20 cellular contexts compared by ENCODE assay signal in the genomic region with DNA sequence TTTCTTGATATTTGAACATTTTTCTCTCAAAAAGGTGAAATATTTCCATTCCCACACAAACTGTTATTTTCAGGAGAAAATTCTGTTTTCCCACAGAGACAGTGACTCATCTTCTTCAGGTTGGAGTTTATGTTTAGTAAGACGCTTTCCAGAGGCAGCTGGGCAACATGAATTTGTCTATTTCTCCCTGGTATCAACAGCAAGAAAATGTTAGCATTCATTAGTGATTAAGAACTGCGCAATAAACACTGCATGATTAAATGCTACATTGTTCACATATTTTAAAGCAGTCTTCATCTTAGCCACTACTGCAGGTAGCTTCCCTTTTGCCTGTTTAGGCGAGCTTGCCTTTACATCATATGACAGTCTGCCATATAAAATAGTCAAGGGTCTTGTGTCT.
"Had no signal": no experiment of that assay in that cellular context is flagged by ENCODE, and none has a peak within 500 bp of the region (broad histone marks: within the 10 kb centered on the region; RNA-seq: fewer than 3 reads in every experiment).

No MANE protein-coding gene starts in this region.

- H3K4me3 ChIP-seq: adrenal gland, ascending aorta, breast epithelium, colonic mucosa, dorsolateral prefrontal cortex, esophagus squamous epithelium, left lung, lung, psoas muscle, transverse colon had no signal

- ATAC-seq: activated T-cell treated with anti-CD3 and anti-CD28 coated beads, Interleukin-2, amount 50 U/mL, for 4 hours; left lung; natural killer cell treated with Interleukin-12 subunit alpha and Interleukin-12 subunit beta and Interleukin-15 and Interleukin-18, amount 100 ng/mL, for 72 hours; psoas muscle; right cardiac atrium; T-helper 17 cell had no signal

- H3K27me3 ChIP-seq: adrenal gland, ascending aorta, breast epithelium, colonic mucosa, esophagus squamous epithelium, left lung, transverse colon had no signal

- H3K27ac ChIP-seq: adrenal gland, ascending aorta, breast epithelium, colonic mucosa, esophagus squamous epithelium, left lung, psoas muscle, transverse colon had no signal

- H3K36me3 ChIP-seq: adrenal gland, ascending aorta, breast epithelium, colonic mucosa, esophagus squamous epithelium, left lung, transverse colon had no signal

- H3K9me3 ChIP-seq: adrenal gland, ascending aorta, breast epithelium, colonic mucosa, esophagus squamous epithelium, psoas muscle, transverse colon had no signal

- H3K4me1 ChIP-seq: adrenal gland, ascending aorta, breast epithelium, colonic mucosa, esophagus squamous epithelium, left lung, psoas muscle, transverse colon had no signal

- DNase-seq: activated B cell treated with CpG ODN at 0.5 μM for 24 hours; activated CD4-positive, alpha-beta T cell treated with anti-CD3 and anti-CD28 coated beads for 4 hours; activated CD4-positive, alpha-beta T cell treated with anti-CD3 and anti-CD28 coated beads, Interleukin-2, amount 50 U/mL, for 48 hours; activated CD8-positive, alpha-beta memory T cell treated with anti-CD3 and anti-CD28 coated beads, Interleukin-2, amount 50 U/mL, for 48 hours; activated naive CD4-positive, alpha-beta T cell; activated T-cell treated with anti-CD3 and anti-CD28 coated beads, Interleukin-2, amount 50 U/mL, for 4 hours; adrenal gland; colonic mucosa; dorsolateral prefrontal cortex; esophagus squamous epithelium; kidney; left lung; psoas muscle; right cardiac atrium; T-helper 17 cell; transverse colon had no signal
